26 cellular contexts compared by ENCODE assay signal in genomic region chr13:23763328-23763727, GRCh38.
"Had no signal": no experiment of that assay in that cellular context is flagged by ENCODE, and none has a peak within 500 bp of the region (broad histone marks: within the 10 kb centered on the region; RNA-seq: fewer than 3 reads in every experiment).

No MANE protein-coding gene starts in this region.

- H3K36me3 ChIP-seq: brain microvascular endothelial cell, cardiac muscle cell, MG63 had no signal

- H3K27me3 ChIP-seq: brain microvascular endothelial cell, cardiac muscle cell, MG63 had no signal

- H3K4me3 ChIP-seq: cardiac muscle cell, MG63, PC-9 had no signal

- H3K27ac ChIP-seq: brain microvascular endothelial cell, cardiac muscle cell, PC-9 had no signal

- H3K4me3 Mint-ChIP-seq: activated B cell treated with CpG ODN at 0.5 μM for 24 hours; activated CD4-positive, alpha-beta memory T cell treated with anti-CD3 and anti-CD28 coated beads for 36 hours; activated CD4-positive, alpha-beta T cell treated with anti-CD3 and anti-CD28 coated beads, Interleukin-2, amount 10 ng/mL, durations not matched to agents 24 days and 14 days; activated naive CD8-positive, alpha-beta T cell treated with anti-CD3 and anti-CD28 coated beads, Interleukin-2, amount 50 U/mL, for 24 hours; activated T-cell treated with anti-CD3 and anti-CD28 coated beads, Interleukin-2, amount 50 U/mL, for 4 hours; T-cell had no signal

- DNase-seq: activated B cell treated with CpG ODN at 0.5 μM for 24 hours; activated CD4-positive, alpha-beta memory T cell treated with anti-CD3 and anti-CD28 coated beads for 36 hours; activated CD4-positive, alpha-beta T cell treated with anti-CD3 and anti-CD28 coated beads for 1 hour; activated CD4-positive, alpha-beta T cell treated with anti-CD3 and anti-CD28 coated beads, Interleukin-2, amount 10 ng/mL, durations not matched to agents 24 days and 14 days; activated CD8-positive, alpha-beta memory T cell treated with anti-CD3 and anti-CD28 coated beads for 24 hours; activated effector memory CD4-positive, alpha-beta T cell treated with anti-CD3 and anti-CD28 coated beads, Interleukin-2, amount 50 U/mL, for 16 hours; activated naive CD4-positive, alpha-beta T cell treated with Interleukin-2 at 50 U/mL for 16 hours; activated naive CD8-positive, alpha-beta T cell treated with anti-CD3 and anti-CD28 coated beads, Interleukin-2, amount 50 U/mL, for 24 hours; activated T-cell treated with anti-CD3 and anti-CD28 coated beads, Interleukin-2, amount 50 U/mL, for 4 hours; amygdala; brain microvascular endothelial cell; MG63; MV-4-11; NCI-H1092 treated with DMSO at 0.1 percent for 48 hours; NCI-H1417 treated with DMSO at 0.1 percent for 48 hours; NCI-H1694; NCI-H2029; NCI-H2107; NCI-H510A treated with DMSO at 0.1 percent for 48 hours; PC-9; SHP77 treated with DMSO at 0.1 percent for 48 hours; T-cell; T-helper 2 cell; T1000 had no signal

- H3K36me3 Mint-ChIP-seq: activated CD4-positive, alpha-beta memory T cell treated with anti-CD3 and anti-CD28 coated beads for 36 hours; activated naive CD4-positive, alpha-beta T cell treated with anti-CD3 and anti-CD28 coated beads, Interleukin-2, amount 50 U/mL, for 72 hours had no signal

- H3K4me1 Mint-ChIP-seq: T-cell had no signal

- H3K9me3 ChIP-seq: MG63 had no signal

- H3K9me3 Mint-ChIP-seq: activated B cell treated with CpG ODN at 0.5 μM for 24 hours; activated CD4-positive, alpha-beta memory T cell treated with anti-CD3 and anti-CD28 coated beads for 36 hours; activated CD4-positive, alpha-beta T cell treated with anti-CD3 and anti-CD28 coated beads, Interleukin-2, amount 10 ng/mL, durations not matched to agents 24 days and 14 days; activated naive CD4-positive, alpha-beta T cell treated with anti-CD3 and anti-CD28 coated beads, Interleukin-2, amount 50 U/mL, for 72 hours; activated naive CD8-positive, alpha-beta T cell treated with anti-CD3 and anti-CD28 coated beads, Interleukin-2, amount 50 U/mL, for 24 hours; activated T-cell treated with anti-CD3 and anti-CD28 coated beads, Interleukin-2, amount 50 U/mL, for 4 hours; T-cell had no signal

- H3K27me3 Mint-ChIP-seq: activated B cell treated with CpG ODN at 0.5 μM for 24 hours; activated CD4-positive, alpha-beta memory T cell treated with anti-CD3 and anti-CD28 coated beads for 36 hours; activated CD4-positive, alpha-beta T cell treated with anti-CD3 and anti-CD28 coated beads, Interleukin-2, amount 10 ng/mL, durations not matched to agents 24 days and 14 days; activated naive CD8-positive, alpha-beta T cell treated with anti-CD3 and anti-CD28 coated beads, Interleukin-2, amount 50 U/mL, for 24 hours; T-cell had no signal

- H3K27ac Mint-ChIP-seq: activated B cell treated with CpG ODN at 0.5 μM for 24 hours; activated CD4-positive, alpha-beta memory T cell treated with anti-CD3 and anti-CD28 coated beads for 36 hours; activated CD4-positive, alpha-beta T cell treated with anti-CD3 and anti-CD28 coated beads, Interleukin-2, amount 10 ng/mL, durations not matched to agents 24 days and 14 days; activated naive CD4-positive, alpha-beta T cell treated with anti-CD3 and anti-CD28 coated beads, Interleukin-2, amount 50 U/mL, for 72 hours; activated naive CD8-positive, alpha-beta T cell treated with anti-CD3 and anti-CD28 coated beads, Interleukin-2, amount 50 U/mL, for 24 hours; T-cell had no signal
